Comparison of ENCODE assay signal across 1 cellular context in genomic region chr22:35065796-35066218, GRCh38.
TF ChIP-seq lines count a peak whose summit lies in the region.

TSS of gene ISX (plus strand) at chr22:35066158. CDS start at chr22:35067088, 930 bp downstream.

TF ChIP-seq in WTC11, 78 proteins besides CTCF, POLR2A, EP300 and RAD21 (continued from another document):
- TF ChIP-seq ZNF281 (CRISPR knock-in tag; IDR thresholded peaks at IDR 0.05) (no peak), IRF1 (CRISPR knock-in tag; IDR thresholded peaks at IDR 0.05) (no peak), ZNF121 (CRISPR knock-in tag; IDR thresholded peaks at IDR 0.05) (no peak), E2F4 (CRISPR knock-in tag; IDR thresholded peaks at IDR 0.05; ENCODE audit: borderline replicate concordance, low read depth) (no peak)
